ENCODE assay signal across 15 cellular contexts in the genomic region with DNA sequence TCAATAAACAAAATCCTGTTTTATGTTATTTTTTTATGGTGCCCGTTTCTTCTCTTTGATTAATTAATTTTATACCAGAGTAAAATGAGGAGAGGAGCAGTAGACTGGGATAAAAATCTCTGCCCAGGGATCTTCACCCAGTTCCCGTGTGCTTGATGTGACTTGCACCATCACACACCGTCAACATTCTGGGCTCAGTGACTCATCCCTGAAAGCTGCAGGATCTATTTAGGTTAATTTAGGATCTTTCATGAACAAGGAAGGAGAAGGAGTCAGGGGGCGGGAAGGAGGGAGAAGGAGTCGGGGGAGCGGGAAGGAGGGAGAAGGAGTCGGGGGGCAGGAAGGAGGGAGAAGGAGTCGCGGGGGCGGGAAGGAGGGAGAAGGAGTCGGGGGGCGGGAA.
DNase-seq lines count a peak whose midpoint lies in the region; ATAC-seq, FAIRE-seq and TF ChIP-seq lines count a peak whose summit lies in the region.
"Had no signal": no experiment of that assay in that cellular context is flagged by ENCODE, and none has a peak within 500 bp of the region (broad histone marks: within the 10 kb centered on the region; RNA-seq: fewer than 3 reads in every experiment).

No MANE protein-coding gene starts in this region.

- H4K12ac ChIP-seq in trophoblast cell (ENCODE audit: low read depth, low read length): no peak overlapping the region

- no peak overlapping the region for H3K14ac ChIP-seq in trophoblast cell (ENCODE audit: low read length)

- H4K20me1 ChIP-seq in SK-N-SH (ENCODE audit: insufficient read depth): no peaks in the 10 kb centered on the region
- H4K20me1 ChIP-seq: BLaER1 treated with 17β-estradiol and CSF1 and Interleukin-3, amounts not matched to agents 10 nM and 100 nM had no signal

- H3K4me2 ChIP-seq in SK-N-SH: no peak overlapping the region
- H3K4me2 ChIP-seq in trophoblast cell (ENCODE audit: low read length): peak overlapping the region; percentile 33
- H3K4me2 ChIP-seq: BLaER1 treated with 17β-estradiol and CSF1 and Interleukin-3, amounts not matched to agents 10 nM and 100 nM had no signal

- TF ChIP-seq CTCF in SK-N-SH (IDR thresholded peaks at IDR 0.05): no peak

- no peak overlapping the region for H3K4ac ChIP-seq in trophoblast cell (ENCODE audit: low read depth, low read length)

- TF ChIP-seq RAD21 in SK-N-SH (IDR thresholded peaks at IDR 0.05; ENCODE audit: low read length): no peak

- peak; percentile 83 for FAIRE-seq in H54 (lab: Jason Lieb, UNC)

- H2BK120ac ChIP-seq in trophoblast cell (ENCODE audit: insufficient read depth, low read length, poor library complexity): no peak overlapping the region

- H4K8ac ChIP-seq in trophoblast cell (ENCODE audit: low read depth, low read length): no peak overlapping the region

- H3K4me1 ChIP-seq in SK-N-SH (ENCODE audit: control insufficient read depth in 1 of 2, insufficient read depth in 2 of 2, low read depth in 1 of 2, low read length in 1 of 2) (no peaks in the 10 kb centered on the region; a peak in 1 of 4 replicates), trophoblast cell (ENCODE audit: control insufficient read depth in 1 of 2, insufficient read depth in 2 of 2, low read length in 2 of 2) (peaks cover 3 to 11% of the 10 kb centered on the region in 2 experiments)
- H3K4me1 ChIP-seq: prostate gland had no signal

- POLR2A ChIA-PET in SK-N-SH (lab: Yijun Ruan, JAX): no interaction called here

- H3K23ac ChIP-seq in trophoblast cell (ENCODE audit: low read length): no peak overlapping the region

- no peak overlapping the region for H3K18ac ChIP-seq in trophoblast cell (ENCODE audit: low read length)

- H3K9me2 ChIP-seq in SK-N-SH: no peaks in the 10 kb centered on the region

- H3K36me3 ChIP-seq in SK-N-SH (replicated peaks in 1 of 2; ENCODE audit: control insufficient read depth in 1 of 2, insufficient read depth in 2 of 2, low read length in 1 of 2) (peaks cover 0 to 2% of the 10 kb centered on the region in 2 experiments), trophoblast cell (ENCODE audit: control insufficient read depth in 1 of 2, insufficient read depth in 2 of 2, low read length in 2 of 2) (peaks cover 0 to 2% of the 10 kb centered on the region in 2 experiments)
- H3K36me3 ChIP-seq: prostate gland had no signal

- ATAC-seq in GM21423 (IDR thresholded peaks at IDR 0.05; ENCODE audit: unreplicated experiment) (no peak), HG02884 (IDR thresholded peaks at IDR 0.05; ENCODE audit: unreplicated experiment) (no peak)
- ATAC-seq: activated T-cell treated with anti-CD3 and anti-CD28 coated beads, Interleukin-2, amount 50 U/mL, for 4 hours had no signal

- H2BK12ac ChIP-seq in trophoblast cell (ENCODE audit: low read length): no peak overlapping the region

- H2AFZ ChIP-seq in SK-N-SH (ENCODE audit: low read depth) (no peak overlapping the region), trophoblast cell (ENCODE audit: insufficient read depth, low read length, poor library complexity) (no peak overlapping the region)

- no peaks in the 10 kb centered on the region for H3K79me2 ChIP-seq in SK-N-SH (ENCODE audit: insufficient read depth)
- no peaks in the 10 kb centered on the region for H3K79me2 ChIP-seq in trophoblast cell (ENCODE audit: control insufficient read depth, insufficient read depth, low read length, poor library complexity)

- no peak for TF ChIP-seq POLR2A in H54 (IDR thresholded peaks at IDR 0.05; ENCODE audit: low read depth, low read length)

- no peak for TF ChIP-seq EP300 in SK-N-SH (IDR thresholded peaks at IDR 0.05; ENCODE audit: borderline replicate concordance in 1 of 2, low read depth in 1 of 2, low read length in 1 of 2)

- H4K91ac ChIP-seq in trophoblast cell (ENCODE audit: low read depth, low read length): no peak overlapping the region

- H3K9ac ChIP-seq in SK-N-SH: no peak overlapping the region
- H3K9ac ChIP-seq in trophoblast cell (ENCODE audit: low read length): no peak overlapping the region
- H3K9ac ChIP-seq: BLaER1 treated with 17β-estradiol and CSF1 and Interleukin-3, amounts not matched to agents 10 nM and 100 nM had no signal

- CTCF ChIA-PET in SK-N-SH (lab: Yijun Ruan, JAX): interaction anchor here (1.4 kb wide), 1 partner anchor 12 kb away, joined by 5 read pairs; no protein-coding TSS in a partner anchor

- no peaks in the 10 kb centered on the region for H3K9me3 ChIP-seq in SK-N-SH
- no peaks in the 10 kb centered on the region for H3K9me3 ChIP-seq in trophoblast cell (ENCODE audit: insufficient read depth, low read depth, low read length)
- H3K9me3 ChIP-seq: prostate gland had no signal

- H3K27ac ChIP-seq in SK-N-SH (ENCODE audit: low read depth in 2 of 2, low read length in 1 of 2): no peak overlapping the region
- peak overlapping the region; percentile 6 for H3K27ac ChIP-seq in trophoblast cell (ENCODE audit: low read depth, low read length)
- H3K27ac ChIP-seq: BLaER1 treated with 17β-estradiol and CSF1 and Interleukin-3, amounts not matched to agents 10 nM and 100 nM; prostate gland had no signal

- DNase-seq in H54 (ENCODE audit: insufficient read length, low spot score) (peak; percentile 40), SK-N-SH (no peak), glomerular visceral epithelial cell (ENCODE audit: extremely low spot score) (peak; percentile 48), trophoblast cell (no peak), OCI-M1 (lab: John Stamatoyannopoulos, UW) (no peak), NCI-H187 treated with DMSO at 0.1 percent for 48 hours (lab: John Stamatoyannopoulos, UW) (no peak)
- DNase-seq: activated T-cell treated with anti-CD3 and anti-CD28 coated beads, Interleukin-2, amount 50 U/mL, for 4 hours; NCI-H2029; stimulated activated CD4-positive, alpha-beta T cell treated with anti-CD3 and anti-CD28 coated beads, Interleukin-4, amount 100 ng/mL, for 4 hours; stimulated activated naive CD8-positive, alpha-beta T cell treated with anti-CD3 and anti-CD28 coated beads, Interleukin-15, amount 100 ng/mL, for 72 hours; T-helper 1 cell had no signal

- H3K79me1 ChIP-seq in trophoblast cell (ENCODE audit: low read length): peaks cover 1% of the 10 kb centered on the region

- no peaks in the 10 kb centered on the region for H3F3A ChIP-seq in SK-N-SH (replicated peaks; ENCODE audit: insufficient read depth)

- H2BK5ac ChIP-seq in trophoblast cell (ENCODE audit: low read depth, low read length, poor library complexity): no peak overlapping the region

- H2AK5ac ChIP-seq in trophoblast cell (ENCODE audit: low read length): no peak overlapping the region

- H3K4me3 ChIP-seq in SK-N-SH (ENCODE audit: low read depth in 2 of 2, low read length in 1 of 2) (no peak overlapping the region), trophoblast cell (ENCODE audit: low read depth, low read length) (no peak overlapping the region)
- H3K4me3 ChIP-seq: BLaER1 treated with 17β-estradiol and CSF1 and Interleukin-3, amounts not matched to agents 10 nM and 100 nM; prostate gland had no signal

- H3K27me3 ChIP-seq in SK-N-SH (ENCODE audit: insufficient read depth) (no peaks in the 10 kb centered on the region), trophoblast cell (ENCODE audit: insufficient read depth, low read length) (no peaks in the 10 kb centered on the region)
- H3K27me3 ChIP-seq: BLaER1 treated with 17β-estradiol and CSF1 and Interleukin-3, amounts not matched to agents 10 nM and 100 nM had no signal

- WGBS in SK-N-SH (ENCODE audit: low lambda C conversion rate): 80% methylated on average over 12 of the region's 12 CpGs
- WGBS in trophoblast cell (ENCODE audit: extremely low coverage, insufficient coverage, insufficient read length): no CpG with 5 or more reads among the region's 12 CpGs

TF ChIP-seq in SK-N-SH, 30 proteins besides CTCF, POLR2A, EP300 and RAD21:
- TF ChIP-seq JUND (IDR thresholded peaks at IDR 0.05): peak; percentile 5; the same call in 1 of the 2 replicates
- TF ChIP-seq, protein P1, sequence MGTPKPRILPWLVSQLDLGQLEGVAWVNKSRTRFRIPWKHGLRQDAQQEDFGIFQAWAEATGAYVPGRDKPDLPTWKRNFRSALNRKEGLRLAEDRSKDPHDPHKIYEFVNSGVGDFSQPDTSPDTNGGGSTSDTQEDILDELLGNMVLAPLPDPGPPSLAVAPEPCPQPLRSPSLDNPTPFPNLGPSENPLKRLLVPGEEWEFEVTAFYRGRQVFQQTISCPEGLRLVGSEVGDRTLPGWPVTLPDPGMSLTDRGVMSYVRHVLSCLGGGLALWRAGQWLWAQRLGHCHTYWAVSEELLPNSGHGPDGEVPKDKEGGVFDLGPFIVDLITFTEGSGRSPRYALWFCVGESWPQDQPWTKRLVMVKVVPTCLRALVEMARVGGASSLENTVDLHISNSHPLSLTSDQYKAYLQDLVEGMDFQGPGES (IDR thresholded peaks at IDR 0.05; ENCODE audit: low read depth, low read length): no peak

Comparison
In these comparisons a context has a peak if more than half of its experiments do, and no peak if none do; other contexts are left out.
1. DNase-seq: peak in H54 (single experiment) and glomerular visceral epithelial cell (single experiment); none in SK-N-SH (single experiment), trophoblast cell (0 of 2), OCI-M1 (single experiment) and NCI-H187 treated with DMSO at 0.1 percent for 48 hours (single experiment).